1 cellular context compared by ENCODE assay signal in the genomic region with DNA sequence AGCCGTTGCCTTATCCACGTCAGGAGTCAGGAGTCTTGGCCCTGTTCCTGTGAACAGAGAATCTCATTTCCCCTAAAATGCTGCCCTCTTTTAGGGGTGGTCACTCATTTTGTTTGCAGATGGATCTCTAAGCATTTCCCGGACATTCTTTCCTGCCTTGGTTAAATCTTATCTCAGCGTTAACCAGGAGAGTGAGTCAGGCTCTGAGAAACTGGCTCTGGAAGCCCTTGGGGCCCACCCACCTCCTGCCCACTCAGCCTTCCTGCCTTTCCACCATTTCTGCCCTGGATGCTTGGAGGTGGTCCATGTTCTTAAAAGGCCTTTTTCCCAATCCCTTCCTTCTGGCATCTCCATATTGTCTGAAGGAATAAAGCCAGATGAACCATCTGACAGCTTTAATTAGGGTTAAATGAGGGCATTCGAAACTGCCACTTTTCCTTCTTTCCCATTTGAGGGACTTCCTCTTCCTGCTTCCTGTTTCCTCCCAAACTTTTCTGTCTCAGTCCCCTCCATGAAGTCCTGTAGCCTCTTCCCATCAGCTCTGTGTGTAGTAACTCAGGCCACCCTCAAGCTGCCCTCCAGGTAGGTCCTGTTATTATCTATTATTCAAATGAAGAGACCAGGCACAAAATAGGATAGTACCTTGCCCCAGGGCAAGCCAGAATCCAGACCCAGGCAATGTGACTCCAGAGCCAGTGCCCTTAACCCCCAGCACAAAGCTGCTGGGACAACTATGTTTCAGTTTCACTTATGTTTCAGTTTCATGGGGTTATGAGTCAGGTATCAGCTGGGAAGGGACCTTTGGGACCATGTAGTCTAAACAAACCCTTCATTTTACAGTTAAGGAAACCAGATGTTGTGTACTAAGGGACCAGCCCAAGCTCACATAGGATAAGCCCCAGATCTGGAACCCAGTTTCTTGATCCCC.
TF ChIP-seq lines count a peak whose summit lies in the region.

No MANE protein-coding gene starts in this region.

TF ChIP-seq in HepG2, 621 proteins besides CTCF, POLR2A, EP300 and RAD21 (continued from another document and continues in another):
- TF ChIP-seq, protein P1, sequence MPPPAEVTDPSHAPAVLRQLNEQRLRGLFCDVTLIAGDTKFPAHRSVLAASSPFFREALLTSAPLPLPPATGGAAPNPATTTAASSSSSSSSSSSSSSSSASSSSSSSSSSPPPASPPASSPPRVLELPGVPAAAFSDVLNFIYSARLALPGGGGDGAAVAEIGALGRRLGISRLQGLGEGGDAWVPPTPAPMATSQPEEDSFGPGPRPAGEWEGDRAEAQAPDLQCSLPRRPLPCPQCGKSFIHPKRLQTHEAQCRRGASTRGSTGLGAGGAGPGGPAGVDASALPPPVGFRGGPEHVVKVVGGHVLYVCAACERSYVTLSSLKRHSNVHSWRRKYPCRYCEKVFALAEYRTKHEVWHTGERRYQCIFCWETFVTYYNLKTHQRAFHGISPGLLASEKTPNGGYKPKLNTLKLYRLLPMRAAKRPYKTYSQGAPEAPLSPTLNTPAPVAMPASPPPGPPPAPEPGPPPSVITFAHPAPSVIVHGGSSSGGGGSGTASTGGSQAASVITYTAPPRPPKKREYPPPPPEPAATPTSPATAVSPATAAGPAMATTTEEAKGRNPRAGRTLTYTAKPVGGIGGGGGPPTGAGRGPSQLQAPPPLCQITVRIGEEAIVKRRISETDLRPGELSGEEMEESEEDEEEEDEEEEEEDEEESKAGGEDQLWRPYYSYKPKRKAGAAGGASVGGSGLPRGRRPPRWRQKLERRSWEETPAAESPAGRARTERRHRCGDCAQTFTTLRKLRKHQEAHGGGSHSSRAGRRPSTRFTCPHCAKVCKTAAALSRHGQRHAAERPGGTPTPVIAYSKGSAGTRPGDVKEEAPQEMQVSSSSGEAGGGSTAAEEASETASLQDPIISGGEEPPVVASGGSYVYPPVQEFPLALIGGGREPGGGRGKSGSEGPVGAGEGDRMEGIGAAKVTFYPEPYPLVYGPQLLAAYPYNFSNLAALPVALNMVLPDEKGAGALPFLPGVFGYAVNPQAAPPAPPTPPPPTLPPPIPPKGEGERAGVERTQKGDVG (CRISPR knock-in tag; IDR thresholded peaks at IDR 0.05; ENCODE audit: borderline replicate concordance) = no peak
- TF ChIP-seq, protein P2, sequence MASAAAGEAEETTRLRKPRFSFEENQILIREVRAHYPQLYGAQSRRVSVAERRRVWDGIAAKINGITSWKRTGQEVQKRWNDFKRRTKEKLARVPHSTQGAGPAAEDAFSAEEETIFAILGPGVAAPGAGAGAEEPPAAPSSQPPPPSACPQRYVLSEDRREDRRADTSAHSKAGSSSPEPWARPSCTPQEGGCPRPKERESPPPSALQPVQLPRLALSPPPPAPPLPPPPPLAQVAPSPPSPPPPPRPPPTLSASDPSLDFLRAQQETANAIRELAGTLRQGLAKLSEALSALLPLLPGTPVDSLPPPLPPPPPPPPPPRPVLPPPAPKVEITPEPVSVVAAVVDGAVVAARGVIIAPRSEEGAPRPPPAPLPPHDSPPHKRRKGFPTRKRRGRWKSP (CRISPR knock-in tag; IDR thresholded peaks at IDR 0.05) = 0 out of 2 replicates have a peak, but pooled peaks have one; percentile 39
- TF ChIP-seq, protein P3, sequence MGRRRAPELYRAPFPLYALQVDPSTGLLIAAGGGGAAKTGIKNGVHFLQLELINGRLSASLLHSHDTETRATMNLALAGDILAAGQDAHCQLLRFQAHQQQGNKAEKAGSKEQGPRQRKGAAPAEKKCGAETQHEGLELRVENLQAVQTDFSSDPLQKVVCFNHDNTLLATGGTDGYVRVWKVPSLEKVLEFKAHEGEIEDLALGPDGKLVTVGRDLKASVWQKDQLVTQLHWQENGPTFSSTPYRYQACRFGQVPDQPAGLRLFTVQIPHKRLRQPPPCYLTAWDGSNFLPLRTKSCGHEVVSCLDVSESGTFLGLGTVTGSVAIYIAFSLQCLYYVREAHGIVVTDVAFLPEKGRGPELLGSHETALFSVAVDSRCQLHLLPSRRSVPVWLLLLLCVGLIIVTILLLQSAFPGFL (CRISPR knock-in tag; IDR thresholded peaks at IDR 0.05) = no peak
- TF ChIP-seq NFE2L1 (CRISPR knock-in tag; IDR thresholded peaks at IDR 0.05; ENCODE audit: borderline replicate concordance) (no peak), CBX2 (IDR thresholded peaks at IDR 0.05; ENCODE audit: low read depth, low read length) (no peak), CBX2 (CRISPR knock-in tag; IDR thresholded peaks at IDR 0.05; ENCODE audit: low read depth) (no peak), HNF4G (IDR thresholded peaks at IDR 0.05; ENCODE audit: borderline replicate concordance, low read depth, low read length) (peak; percentile 62; the same call in 1 of the 2 replicates), HNF4G (CRISPR knock-in tag; IDR thresholded peaks at IDR 0.05; ENCODE audit: borderline replicate concordance, low read depth) (no peak), TGIF2 (CRISPR knock-in tag; IDR thresholded peaks at IDR 0.05) (peak; percentile 64; the same call in 1 of the 2 replicates), FOSL2 (CRISPR knock-in tag; IDR thresholded peaks at IDR 0.05) (peak; percentile 94), SALL1 (CRISPR knock-in tag; IDR thresholded peaks at IDR 0.05) (0 out of 2 replicates have a peak, but pooled peaks have one; percentile 20), FOSL1 (CRISPR knock-in tag; IDR thresholded peaks at IDR 0.05; ENCODE audit: borderline replicate concordance) (peak; percentile 60; the same call in 1 of the 2 replicates), POLR2G (IDR thresholded peaks at IDR 0.05; ENCODE audit: low read depth, low read length) (no peak; the same call in 1 of the 2 replicates), BCL6 (CRISPR knock-in tag; IDR thresholded peaks at IDR 0.05) (0 out of 2 replicates have a peak, but pooled peaks have one; percentile 10), NCOR1 (IDR thresholded peaks at IDR 0.05; ENCODE audit: borderline replicate concordance, low read length) (no peak), SOX6 (IDR thresholded peaks at IDR 0.05) (no peak), SOX6 (CRISPR knock-in tag; IDR thresholded peaks at IDR 0.05) (peak; percentile 33; the same call in 1 of the 2 replicates), ZNF501 (CRISPR knock-in tag; IDR thresholded peaks at IDR 0.05) (0 out of 2 replicates have a peak, but pooled peaks have one; percentile 15), SOX13 (IDR thresholded peaks at IDR 0.05) (no peak), SOX13 (CRISPR knock-in tag; conservative IDR thresholded peaks at IDR 0.05 in 1 of 2, IDR thresholded peaks at IDR 0.05 in 1 of 2) (peak in 1 of 2 experiments; percentile 49; a peak in 1 of 4 replicates), YY1 (IDR thresholded peaks at IDR 0.05; ENCODE audit: insufficient read depth, insufficient replicate concordance, low read depth, low read length) (no peak), STAG1 (CRISPR knock-in tag; IDR thresholded peaks at IDR 0.05) (no peak), SAP130 (CRISPR knock-in tag; IDR thresholded peaks at IDR 0.05; ENCODE audit: low read depth) (peak; percentile 92), MTF2 (CRISPR knock-in tag; IDR thresholded peaks at IDR 0.05; ENCODE audit: borderline replicate concordance) (no peak), LCORL (IDR thresholded peaks at IDR 0.05) (no peak), LCORL (CRISPR knock-in tag; IDR thresholded peaks at IDR 0.05) (0 out of 2 replicates have a peak, but pooled peaks have one; percentile 26), HMG20A (CRISPR knock-in tag; IDR thresholded peaks at IDR 0.05; ENCODE audit: borderline replicate concordance) (peak; percentile 43; the same call in 1 of the 2 replicates), CREB1 (IDR thresholded peaks at IDR 0.05) (no peak), CREB1 (CRISPR knock-in tag; IDR thresholded peaks at IDR 0.05) (peak; percentile 56), FOXO1 (CRISPR knock-in tag; IDR thresholded peaks at IDR 0.05) (no peak), THAP11 (CRISPR knock-in tag; IDR thresholded peaks at IDR 0.05) (0 out of 2 replicates have a peak, but pooled peaks have one; percentile 25), SOX5 (CRISPR knock-in tag; IDR thresholded peaks at IDR 0.05; ENCODE audit: borderline replicate concordance) (0 out of 2 replicates have a peak, but pooled peaks have one; percentile 16), POLR2AphosphoS5 (IDR thresholded peaks at IDR 0.05; ENCODE audit: low read depth, low read length) (peak; percentile 17; the same call in 1 of the 2 replicates), SMC3 (IDR thresholded peaks at IDR 0.05; ENCODE audit: low read length) (no peak), PAWR (CRISPR knock-in tag; IDR thresholded peaks at IDR 0.05; ENCODE audit: borderline replicate concordance) (no peak), ZNF451 (CRISPR knock-in tag; IDR thresholded peaks at IDR 0.05) (no peak), MXI1 (IDR thresholded peaks at IDR 0.05; ENCODE audit: borderline replicate concordance, low read depth, low read length) (peak; percentile 55; the same call in 1 of the 3 replicates), ZNF33A (CRISPR knock-in tag; IDR thresholded peaks at IDR 0.05; ENCODE audit: borderline replicate concordance) (no peak)
- TF ChIP-seq, protein P4, sequence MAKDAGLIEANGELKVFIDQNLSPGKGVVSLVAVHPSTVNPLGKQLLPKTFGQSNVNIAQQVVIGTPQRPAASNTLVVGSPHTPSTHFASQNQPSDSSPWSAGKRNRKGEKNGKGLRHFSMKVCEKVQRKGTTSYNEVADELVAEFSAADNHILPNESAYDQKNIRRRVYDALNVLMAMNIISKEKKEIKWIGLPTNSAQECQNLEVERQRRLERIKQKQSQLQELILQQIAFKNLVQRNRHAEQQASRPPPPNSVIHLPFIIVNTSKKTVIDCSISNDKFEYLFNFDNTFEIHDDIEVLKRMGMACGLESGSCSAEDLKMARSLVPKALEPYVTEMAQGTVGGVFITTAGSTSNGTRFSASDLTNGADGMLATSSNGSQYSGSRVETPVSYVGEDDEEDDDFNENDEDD (CRISPR knock-in tag; IDR thresholded peaks at IDR 0.05; ENCODE audit: borderline replicate concordance) = no peak
- TF ChIP-seq, protein P5, sequence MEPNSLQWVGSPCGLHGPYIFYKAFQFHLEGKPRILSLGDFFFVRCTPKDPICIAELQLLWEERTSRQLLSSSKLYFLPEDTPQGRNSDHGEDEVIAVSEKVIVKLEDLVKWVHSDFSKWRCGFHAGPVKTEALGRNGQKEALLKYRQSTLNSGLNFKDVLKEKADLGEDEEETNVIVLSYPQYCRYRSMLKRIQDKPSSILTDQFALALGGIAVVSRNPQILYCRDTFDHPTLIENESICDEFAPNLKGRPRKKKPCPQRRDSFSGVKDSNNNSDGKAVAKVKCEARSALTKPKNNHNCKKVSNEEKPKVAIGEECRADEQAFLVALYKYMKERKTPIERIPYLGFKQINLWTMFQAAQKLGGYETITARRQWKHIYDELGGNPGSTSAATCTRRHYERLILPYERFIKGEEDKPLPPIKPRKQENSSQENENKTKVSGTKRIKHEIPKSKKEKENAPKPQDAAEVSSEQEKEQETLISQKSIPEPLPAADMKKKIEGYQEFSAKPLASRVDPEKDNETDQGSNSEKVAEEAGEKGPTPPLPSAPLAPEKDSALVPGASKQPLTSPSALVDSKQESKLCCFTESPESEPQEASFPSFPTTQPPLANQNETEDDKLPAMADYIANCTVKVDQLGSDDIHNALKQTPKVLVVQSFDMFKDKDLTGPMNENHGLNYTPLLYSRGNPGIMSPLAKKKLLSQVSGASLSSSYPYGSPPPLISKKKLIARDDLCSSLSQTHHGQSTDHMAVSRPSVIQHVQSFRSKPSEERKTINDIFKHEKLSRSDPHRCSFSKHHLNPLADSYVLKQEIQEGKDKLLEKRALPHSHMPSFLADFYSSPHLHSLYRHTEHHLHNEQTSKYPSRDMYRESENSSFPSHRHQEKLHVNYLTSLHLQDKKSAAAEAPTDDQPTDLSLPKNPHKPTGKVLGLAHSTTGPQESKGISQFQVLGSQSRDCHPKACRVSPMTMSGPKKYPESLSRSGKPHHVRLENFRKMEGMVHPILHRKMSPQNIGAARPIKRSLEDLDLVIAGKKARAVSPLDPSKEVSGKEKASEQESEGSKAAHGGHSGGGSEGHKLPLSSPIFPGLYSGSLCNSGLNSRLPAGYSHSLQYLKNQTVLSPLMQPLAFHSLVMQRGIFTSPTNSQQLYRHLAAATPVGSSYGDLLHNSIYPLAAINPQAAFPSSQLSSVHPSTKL (CRISPR knock-in tag; IDR thresholded peaks at IDR 0.05) = 0 out of 2 replicates have a peak, but pooled peaks have one; percentile 11
- TF ChIP-seq, protein P6, sequence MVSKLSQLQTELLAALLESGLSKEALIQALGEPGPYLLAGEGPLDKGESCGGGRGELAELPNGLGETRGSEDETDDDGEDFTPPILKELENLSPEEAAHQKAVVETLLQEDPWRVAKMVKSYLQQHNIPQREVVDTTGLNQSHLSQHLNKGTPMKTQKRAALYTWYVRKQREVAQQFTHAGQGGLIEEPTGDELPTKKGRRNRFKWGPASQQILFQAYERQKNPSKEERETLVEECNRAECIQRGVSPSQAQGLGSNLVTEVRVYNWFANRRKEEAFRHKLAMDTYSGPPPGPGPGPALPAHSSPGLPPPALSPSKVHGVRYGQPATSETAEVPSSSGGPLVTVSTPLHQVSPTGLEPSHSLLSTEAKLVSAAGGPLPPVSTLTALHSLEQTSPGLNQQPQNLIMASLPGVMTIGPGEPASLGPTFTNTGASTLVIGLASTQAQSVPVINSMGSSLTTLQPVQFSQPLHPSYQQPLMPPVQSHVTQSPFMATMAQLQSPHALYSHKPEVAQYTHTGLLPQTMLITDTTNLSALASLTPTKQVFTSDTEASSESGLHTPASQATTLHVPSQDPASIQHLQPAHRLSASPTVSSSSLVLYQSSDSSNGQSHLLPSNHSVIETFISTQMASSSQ (IDR thresholded peaks at IDR 0.05; ENCODE audit: low read depth) = no peak
- TF ChIP-seq, protein P6 (CRISPR knock-in tag; IDR thresholded peaks at IDR 0.05; ENCODE audit: borderline replicate concordance) = no peak
- TF ChIP-seq, protein P7, sequence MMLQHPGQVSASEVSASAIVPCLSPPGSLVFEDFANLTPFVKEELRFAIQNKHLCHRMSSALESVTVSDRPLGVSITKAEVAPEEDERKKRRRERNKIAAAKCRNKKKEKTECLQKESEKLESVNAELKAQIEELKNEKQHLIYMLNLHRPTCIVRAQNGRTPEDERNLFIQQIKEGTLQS (CRISPR knock-in tag; IDR thresholded peaks at IDR 0.05) = peak; percentile 34; the same call in 1 of the 2 replicates
- TF ChIP-seq, protein P8, sequence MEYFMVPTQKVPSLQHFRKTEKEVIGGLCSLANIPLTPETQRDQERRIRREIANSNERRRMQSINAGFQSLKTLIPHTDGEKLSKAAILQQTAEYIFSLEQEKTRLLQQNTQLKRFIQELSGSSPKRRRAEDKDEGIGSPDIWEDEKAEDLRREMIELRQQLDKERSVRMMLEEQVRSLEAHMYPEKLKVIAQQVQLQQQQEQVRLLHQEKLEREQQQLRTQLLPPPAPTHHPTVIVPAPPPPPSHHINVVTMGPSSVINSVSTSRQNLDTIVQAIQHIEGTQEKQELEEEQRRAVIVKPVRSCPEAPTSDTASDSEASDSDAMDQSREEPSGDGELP (IDR thresholded peaks at IDR 0.05; ENCODE audit: borderline replicate concordance, low read depth) = peak; percentile 97
